Comparison of ENCODE assay signal across 25 cellular contexts in the genomic region with DNA sequence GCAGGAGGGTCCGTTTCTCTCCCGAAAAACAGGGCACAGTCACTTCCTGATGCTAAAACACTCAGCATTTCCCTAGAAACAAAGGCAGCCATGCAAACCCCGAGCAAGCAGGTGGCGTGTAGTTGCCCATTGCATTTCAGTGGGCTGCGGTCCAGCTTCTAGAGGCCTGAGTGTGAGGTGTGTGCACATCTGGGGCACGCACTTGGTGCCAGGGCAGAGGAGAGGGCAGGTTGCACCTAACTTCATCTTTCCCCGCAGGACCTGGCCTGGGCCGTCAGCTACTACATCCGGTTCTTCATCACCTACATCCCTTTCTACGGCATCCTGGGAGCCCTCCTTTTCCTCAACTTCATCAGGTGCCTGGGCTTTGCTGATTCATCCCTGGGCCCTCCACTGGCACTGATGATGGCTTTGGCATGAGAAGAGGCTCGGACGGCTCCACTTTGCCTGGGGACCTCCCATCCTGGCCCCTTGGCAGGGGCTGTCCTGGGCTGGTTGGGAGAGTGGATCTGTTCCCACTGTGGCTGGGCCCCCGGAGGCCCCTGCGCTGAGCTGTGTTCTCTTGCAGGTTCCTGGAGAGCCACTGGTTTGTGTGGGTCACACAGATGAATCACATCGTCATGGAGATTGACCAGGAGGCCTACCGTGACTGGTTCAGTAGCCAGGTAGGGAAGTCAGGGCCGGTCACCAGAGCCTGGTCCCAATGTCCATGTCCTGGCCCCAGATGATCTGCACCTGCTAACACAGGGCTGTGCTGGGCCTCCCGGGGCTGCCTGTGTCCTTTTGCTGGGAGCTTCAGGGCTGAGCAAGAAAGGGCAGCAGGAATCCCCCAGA. TPM values are rescaled to one million over a fixed set of nuclear protein-coding genes. Genes with fewer than 3 reads are reported as not detected.
"Had no signal": no experiment of that assay in that cellular context is flagged by ENCODE, and none has a peak within 500 bp of the region (broad histone marks: within the 10 kb centered on the region; RNA-seq: fewer than 3 reads in every experiment).

No MANE protein-coding gene starts in this region.

- H3K27ac Mint-ChIP-seq: activated CD4-positive, alpha-beta memory T cell treated with anti-CD3 and anti-CD28 coated beads for 36 hours; activated CD4-positive, alpha-beta T cell treated with anti-CD3 and anti-CD28 coated beads for 36 hours; activated naive CD8-positive, alpha-beta T cell; activated T-helper 1 cell treated with anti-CD3 and anti-CD28 coated beads, Interleukin-12 subunit alpha, Interleukin-12 subunit beta, Interleukin-2, Interleukin-4 antibody, amounts not matched to agents 30 ng/mL and 10 ng/mL and 1 ng/mL, durations not matched to agents 14 hours and 24 hours and 36 hours; memory B cell; type B pancreatic cell; WTC11 had no signal

- H3K4me3 Mint-ChIP-seq: activated CD4-positive, alpha-beta memory T cell treated with anti-CD3 and anti-CD28 coated beads for 36 hours; activated CD4-positive, alpha-beta T cell treated with anti-CD3 and anti-CD28 coated beads for 36 hours; activated naive CD8-positive, alpha-beta T cell; activated T-helper 1 cell treated with anti-CD3 and anti-CD28 coated beads, Interleukin-12 subunit alpha, Interleukin-12 subunit beta, Interleukin-2, Interleukin-4 antibody, amounts not matched to agents 30 ng/mL and 10 ng/mL and 1 ng/mL, durations not matched to agents 14 hours and 24 hours and 36 hours; memory B cell; type B pancreatic cell; WTC11 had no signal

- H3K4me1 Mint-ChIP-seq: activated CD4-positive, alpha-beta T cell treated with anti-CD3 and anti-CD28 coated beads for 36 hours; memory B cell had no signal

- H3K36me3 Mint-ChIP-seq: activated naive CD8-positive, alpha-beta T cell; memory B cell had no signal

- H3K27me3 ChIP-seq: body of pancreas, colonic mucosa, left lung, right lobe of liver, stomach had no signal

- H3K4me3 ChIP-seq: body of pancreas, colonic mucosa, left lung, prostate gland, right lobe of liver, stomach had no signal

- H3K9me3 ChIP-seq: body of pancreas, colonic mucosa, left lung, prostate gland, right lobe of liver, stomach had no signal

- H3K4me1 ChIP-seq: colonic mucosa, left lung, prostate gland, right lobe of liver had no signal

- ATAC-seq: activated CD4-positive, alpha-beta T cell treated with anti-CD3 and anti-CD28 coated beads for 36 hours; body of pancreas; left lung; right lobe of liver; WTC11 had no signal

- DNase-seq: activated CD4-positive, alpha-beta memory T cell treated with anti-CD3 and anti-CD28 coated beads for 36 hours; activated CD4-positive, alpha-beta T cell treated with anti-CD3 and anti-CD28 coated beads for 36 hours; activated gamma-delta T cell treated with Interleukin-2 at 50 U/mL for 16 hours; activated T-cell treated with anti-CD3 and anti-CD28 coated beads for 4 hours; body of pancreas; central memory CD4-positive, alpha-beta T cell; colonic mucosa; erythroblast; foreskin melanocyte; glutamatergic neuron; kidney; left lung; right lobe of liver; small intestine; stimulated activated CD4-positive, alpha-beta T cell treated with anti-CD3 and anti-CD28 coated beads, Interleukin-15, amount 100 ng/mL, for 24 hours; stimulated activated CD4-positive, alpha-beta T cell treated with anti-CD3 and anti-CD28 coated beads, Interleukin-4, amount 100 ng/mL, for 1 hour; stomach had no signal

- H3K27me3 Mint-ChIP-seq: activated CD4-positive, alpha-beta memory T cell treated with anti-CD3 and anti-CD28 coated beads for 36 hours; activated CD4-positive, alpha-beta T cell treated with anti-CD3 and anti-CD28 coated beads for 36 hours; activated naive CD8-positive, alpha-beta T cell; type B pancreatic cell had no signal

- H3K36me3 ChIP-seq: colonic mucosa, prostate gland had no signal

- H3K9me3 Mint-ChIP-seq: activated CD4-positive, alpha-beta memory T cell treated with anti-CD3 and anti-CD28 coated beads for 36 hours; activated T-helper 1 cell treated with anti-CD3 and anti-CD28 coated beads, Interleukin-12 subunit alpha, Interleukin-12 subunit beta, Interleukin-2, Interleukin-4 antibody, amounts not matched to agents 30 ng/mL and 10 ng/mL and 1 ng/mL, durations not matched to agents 14 hours and 24 hours and 36 hours; memory B cell; neural crest cell; type B pancreatic cell; WTC11 had no signal

- H3K27ac ChIP-seq: body of pancreas, colonic mucosa, left lung, prostate gland, right lobe of liver, stomach had no signal

RNA-seq across cellular contexts. Expression of gene RAB3IL1, which starts 54.4 kb away (rescaled TPM):
- total RNA-seq: mononuclear cell had no signal
